ENCODE assay signal across 30 cellular contexts in genomic region chr7:119908948-119909347, GRCh38.
"Had no signal": no experiment of that assay in that cellular context is flagged by ENCODE, and none has a peak within 500 bp of the region (broad histone marks: within the 10 kb centered on the region; RNA-seq: fewer than 3 reads in every experiment).

No MANE protein-coding gene starts in this region.

- H3K27me3 ChIP-seq: adrenal gland, body of pancreas, brain microvascular endothelial cell, breast epithelium had no signal

- DNase-seq: activated B cell treated with CpG ODN at 0.5 μM for 24 hours; activated CD4-positive, alpha-beta memory T cell treated with anti-CD3 and anti-CD28 coated beads for 36 hours; activated CD4-positive, alpha-beta T cell treated with anti-CD3 and anti-CD28 coated beads for 4 hours; activated CD4-positive, alpha-beta T cell treated with anti-CD3 and anti-CD28 coated beads, Interleukin-2, amount 10 ng/mL, durations not matched to agents 24 days and 14 days; activated CD4-positive, alpha-beta T cell treated with anti-CD3 and anti-CD28 coated beads, Interleukin-2, amount 50 U/mL, for 1 hour; activated CD4-positive, alpha-beta T cell treated with anti-CD3 and anti-CD28 coated beads, Interleukin-2, amount 50 U/mL, for 4 hours; activated CD4-positive, CD25-positive, alpha-beta regulatory T cell treated with anti-CD3 and anti-CD28 coated beads, Interleukin-2, amount 50 U/mL, for 72 hours; activated CD8-positive, alpha-beta memory T cell treated with anti-CD3 and anti-CD28 coated beads, Interleukin-2, amount 50 U/mL, for 4 hours; activated CD8-positive, alpha-beta T cell treated with anti-CD3 and anti-CD28 coated beads for 36 hours; activated effector memory CD4-positive, alpha-beta T cell treated with anti-CD3 and anti-CD28 coated beads, Interleukin-2, amount 50 U/mL, for 16 hours; activated gamma-delta T cell treated with Interleukin-2 at 50 U/mL for 16 hours; activated naive CD4-positive, alpha-beta T cell; activated naive CD4-positive, alpha-beta T cell treated with anti-CD3 and anti-CD28 coated beads for 36 hours; activated naive CD4-positive, alpha-beta T cell treated with anti-CD3 and anti-CD28 coated beads, Interleukin-2, amount 50 U/mL, for 16 hours; activated naive CD8-positive, alpha-beta T cell treated with anti-CD3 and anti-CD28 coated beads for 36 hours; activated T-cell treated with anti-CD3 and anti-CD28 coated beads for 4 hours; activated T-cell treated with anti-CD3 and anti-CD28 coated beads, Interleukin-2, amount 50 U/mL, for 1 hour; activated T-cell treated with anti-CD3 and anti-CD28 coated beads, Interleukin-2, amount 50 U/mL, for 4 hours; activated T-cell treated with anti-CD3 and anti-CD28 coated beads, Interleukin-2, amount 50 U/mL, for 72 hours; adrenal gland; amniotic stem cell; aorta; body of pancreas; brain microvascular endothelial cell; central memory CD4-positive, alpha-beta T cell; T-helper 1 cell; T-helper 2 cell; T-helper 9 cell had no signal

- H3K4me1 ChIP-seq: adrenal gland, body of pancreas, breast epithelium had no signal

- H3K27ac ChIP-seq: adrenal gland, body of pancreas, brain microvascular endothelial cell, breast epithelium, VCaP had no signal

- H3K9me3 ChIP-seq: adrenal gland, body of pancreas had no signal

- H3K4me3 ChIP-seq: adrenal gland, body of pancreas, breast epithelium had no signal

- H3K36me3 ChIP-seq: adrenal gland, brain microvascular endothelial cell, breast epithelium had no signal
